In the genomic region with DNA sequence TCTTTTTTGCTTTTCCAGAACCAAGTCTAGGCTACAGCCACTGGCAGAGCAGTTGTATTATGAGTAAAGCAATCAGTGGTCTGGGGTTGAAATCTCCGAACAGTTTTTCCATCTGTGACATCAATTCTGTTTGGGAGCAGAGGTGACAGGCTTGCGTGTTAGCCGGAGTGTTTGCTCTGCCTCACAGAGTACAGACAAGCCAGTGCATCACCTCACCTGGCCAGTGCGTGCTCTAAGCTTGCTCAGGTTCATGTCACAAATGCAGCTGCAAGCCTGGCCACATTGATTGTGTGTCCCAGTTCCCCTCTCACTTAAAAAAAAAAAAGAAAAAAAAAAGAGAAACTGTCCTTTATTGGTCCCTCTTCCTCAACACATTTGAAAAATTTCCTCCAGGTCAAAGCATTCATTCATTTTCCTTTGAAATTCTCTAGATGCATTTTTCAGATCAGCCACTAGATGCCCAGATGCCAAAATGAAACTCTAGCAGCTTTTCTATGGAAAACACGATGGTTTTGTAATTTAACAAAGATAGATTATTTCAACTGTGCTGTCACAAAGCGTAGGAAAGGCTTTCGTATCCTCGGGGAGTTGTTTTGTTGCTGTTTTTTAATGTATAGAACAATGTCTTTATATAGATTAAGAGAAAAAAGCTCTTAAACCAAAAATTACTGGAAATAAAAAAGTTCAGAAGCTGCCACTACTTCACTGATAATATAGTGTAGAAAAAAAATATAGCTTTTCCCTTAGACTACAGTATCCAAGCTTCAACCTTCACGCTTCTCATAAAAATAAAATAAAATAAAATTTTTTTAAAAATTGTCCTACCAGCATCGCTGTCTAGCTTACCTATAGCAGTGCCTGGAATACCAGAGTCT, we compare ENCODE assay signal across 13 cellular contexts.
DNase-seq lines count a peak whose midpoint lies in the region; ATAC-seq and TF ChIP-seq lines count a peak whose summit lies in the region.
"Had no signal": no experiment of that assay in that cellular context is flagged by ENCODE, and none has a peak within 500 bp of the region (broad histone marks: within the 10 kb centered on the region; RNA-seq: fewer than 3 reads in every experiment).

No MANE protein-coding gene starts in this region.

- POLR2A ChIA-PET in MCF 10A (lab: Yijun Ruan, JAX), result interaction anchor here (0.8 kb wide), 1 partner anchor 9 kb away, joined by 3 read pairs; no protein-coding TSS in a partner anchor

- TF ChIP-seq CTCF in MCF 10A (IDR thresholded peaks at IDR 0.05; ENCODE audit: unreplicated experiment) (peak; percentile 34), breast epithelium (IDR thresholded peaks at IDR 0.05) (no peak), VCaP (conservative IDR thresholded peaks at IDR 0.05) (peak; percentile 71), foreskin keratinocyte (conservative IDR thresholded peaks at IDR 0.05) (peak; percentile 59), upper lobe of right lung (IDR thresholded peaks at IDR 0.05) (peak; percentile 30)

- H3K36me3 ChIP-seq in breast epithelium (no peaks in the 10 kb centered on the region), upper lobe of right lung (no peaks in the 10 kb centered on the region)
- H3K36me3 ChIP-seq: BLaER1 had no signal

- intact Hi-C loops in MCF 10A (cut with micrococcal nuclease) (loop anchor here (10.0 kb wide), 2 partner anchors 431 to 581 kb away; a partner anchor contains a TSS), breast epithelium (cut with DNase I; ENCODE audit: low total_unique reads) (no loop called here), upper lobe of right lung (cut with DNase I) (no loop called here), cardiac septum (cut with DNase I) (no loop called here)

- H3K9me3 Mint-ChIP-seq in MCF 10A (ENCODE audit: unreplicated experiment), result peaks cover 9% of the 10 kb centered on the region

- CTCF ChIA-PET in MCF 10A (lab: Yijun Ruan, JAX), result interaction anchor here (0.6 to 1.8 kb wide), 12 partner anchors 9 to 1037 kb away, joined by 3 to 7 read pairs (median 4); no protein-coding TSS in a partner anchor

- H3K4me1 ChIP-seq in breast epithelium (no peaks in the 10 kb centered on the region), foreskin keratinocyte (peaks cover 4% of the 10 kb centered on the region), upper lobe of right lung (no peaks in the 10 kb centered on the region)

- H3K4me3 ChIP-seq in breast epithelium (no peak overlapping the region), upper lobe of right lung (no peak overlapping the region)
- H3K4me3 ChIP-seq: BLaER1 had no signal

- H3K9me3 ChIP-seq in breast epithelium, result no peaks in the 10 kb centered on the region
- H3K9me3 ChIP-seq in upper lobe of right lung, result no peaks in the 10 kb centered on the region

- H3K4me3 Mint-ChIP-seq in MCF 10A (ENCODE audit: unreplicated experiment), result no peak overlapping the region
- H3K4me3 Mint-ChIP-seq: activated naive CD4-positive, alpha-beta T cell treated with anti-CD3 and anti-CD28 coated beads for 36 hours had no signal

- H3K27me3 ChIP-seq in breast epithelium (no peaks in the 10 kb centered on the region), foreskin keratinocyte (no peaks in the 10 kb centered on the region), upper lobe of right lung (no peaks in the 10 kb centered on the region)
- H3K27me3 ChIP-seq: BLaER1 had no signal

- peak; percentile 22 for DNase-seq in MCF 10A (ENCODE audit: unreplicated experiment)
- DNase-seq in breast epithelium (ENCODE audit: low spot score in 2 of 2), result no peak
- DNase-seq in foreskin keratinocyte, result no peak
- no peak for DNase-seq in upper lobe of right lung
- no peak for DNase-seq in cardiac septum (ENCODE audit: low spot score)
- DNase-seq: activated naive CD4-positive, alpha-beta T cell treated with anti-CD3 and anti-CD28 coated beads for 36 hours; erythroblast; left ventricle myocardium superior had no signal

- H3K27ac Mint-ChIP-seq in MCF 10A (ENCODE audit: low read depth, unreplicated experiment), result no peak overlapping the region
- H3K27ac Mint-ChIP-seq: activated naive CD4-positive, alpha-beta T cell treated with anti-CD3 and anti-CD28 coated beads for 36 hours had no signal

- H3K27me3 Mint-ChIP-seq in MCF 10A (ENCODE audit: insufficient read depth, unreplicated experiment), result no peaks in the 10 kb centered on the region

- no peak for TF ChIP-seq POLR2A in breast epithelium (IDR thresholded peaks at IDR 0.05)

- no peaks in the 10 kb centered on the region for H3K36me3 Mint-ChIP-seq in MCF 10A (ENCODE audit: insufficient read depth, unreplicated experiment)

- ATAC-seq in foreskin keratinocyte (no peak), upper lobe of right lung (no peak), GM21786 (IDR thresholded peaks at IDR 0.05; ENCODE audit: unreplicated experiment) (no peak), GM18498 (IDR thresholded peaks at IDR 0.05; ENCODE audit: unreplicated experiment) (no peak)
- ATAC-seq: activated CD4-positive, CD25-positive, alpha-beta regulatory T cell treated with anti-CD3 and anti-CD28 coated beads, Interleukin-2, amount 50 U/mL, for 24 hours; left ventricle myocardium superior had no signal

- BruUV-seq in MCF 10A (replicated peaks; lab: Mats Ljungman, UMichigan), result no TSS peak

- H3K27ac ChIP-seq in breast epithelium, result no peak overlapping the region
- H3K27ac ChIP-seq in VCaP, result no peak overlapping the region; the same call in 1 of the 2 replicates
- H3K27ac ChIP-seq in foreskin keratinocyte, result no peak overlapping the region
- H3K27ac ChIP-seq in upper lobe of right lung, result no peak overlapping the region
- H3K27ac ChIP-seq: BLaER1 had no signal

- H3K4me1 Mint-ChIP-seq in MCF 10A (ENCODE audit: insufficient read depth, unreplicated experiment), result peaks cover 7% of the 10 kb centered on the region

Comparison
In these comparisons a context has a peak if more than half of its experiments do, and no peak if none do; other contexts are left out.
1. CTCF ChIP-seq: peak in MCF 10A (single experiment), VCaP (single experiment), foreskin keratinocyte (single experiment) and upper lobe of right lung (single experiment); none in breast epithelium (0 of 3).